ENCODE assay signal across 8 cellular contexts in genomic region chr19:58498316-58499020, GRCh38. TPM values are rescaled to one million over a fixed set of nuclear protein-coding genes. Genes with fewer than 3 reads are reported as not detected.
A peak's percentile ranks its signal among the peaks of the same experiment; 100 is the strongest.
DNase-seq lines count a peak whose midpoint lies in the region; ATAC-seq, FAIRE-seq and TF ChIP-seq lines count a peak whose summit lies in the region.

No MANE protein-coding gene starts in this region.

- H3K27ac ChIP-seq in ACC112 (ENCODE audit: low read depth, low read length) (no peak overlapping the region), mesodermal cell (ENCODE audit: low read depth, low read length, severe bottlenecking) (no peak overlapping the region)

- H3K79me2 ChIP-seq in ACC112 (ENCODE audit: control insufficient read depth, insufficient read depth, low read length, unreplicated experiment), result no peaks in the 10 kb centered on the region

- H3K4me3 ChIP-seq in ACC112 (ENCODE audit: low read depth, low read length), result peak overlapping the region; percentile 74
- peak overlapping the region; percentile 35 for H3K4me3 ChIP-seq in bronchial epithelial cell (ENCODE audit: low read depth, low read length)
- peak overlapping the region; percentile 58 for H3K4me3 ChIP-seq in mesodermal cell (ENCODE audit: extremely low read depth, insufficient read depth, low read length, poor library complexity, severe bottlenecking)

- 77 to 79% methylated on average over 17 to 20 of the region's 22 CpGs for WGBS in mesodermal cell (ENCODE audit: insufficient coverage in 2 of 2), 2 experiments

- TF ChIP-seq CTCF in bronchial epithelial cell (IDR thresholded peaks at IDR 0.05; ENCODE audit: insufficient read depth, low read length, severe bottlenecking), result no peak

- DNase-seq in bronchial epithelial cell (ENCODE audit: low read depth) (no peak), occipital lobe (lab: John Stamatoyannopoulos, UW) (no peak), NCI-H226 (no peak)

- H3K36me3 ChIP-seq in ACC112 (ENCODE audit: insufficient read depth, low read length) (no peaks in the 10 kb centered on the region), bronchial epithelial cell (ENCODE audit: control insufficient read depth, insufficient read depth, low read length) (no peaks in the 10 kb centered on the region), mesodermal cell (ENCODE audit: control insufficient read depth, insufficient read depth, low read length) (no peaks in the 10 kb centered on the region)

- no peaks in the 10 kb centered on the region for H3K27me3 ChIP-seq in ACC112 (ENCODE audit: insufficient read depth, low read length)
- H3K27me3 ChIP-seq in bronchial epithelial cell (ENCODE audit: control insufficient read depth, insufficient read depth, low read length), result no peaks in the 10 kb centered on the region

- H2AFZ ChIP-seq in ACC112 (ENCODE audit: low read length, unreplicated experiment), result peak overlapping the region; percentile 72

- no peaks in the 10 kb centered on the region for H3K9me3 ChIP-seq in mesodermal cell (ENCODE audit: control insufficient read depth, low read length)

- no peak for FAIRE-seq in bronchial epithelial cell (lab: Jason Lieb, UNC)

- H3K4me1 ChIP-seq in ACC112 (ENCODE audit: control insufficient read depth, insufficient read depth, low read length, unreplicated experiment), result no peaks in the 10 kb centered on the region
- peaks cover 3% of the 10 kb centered on the region for H3K4me1 ChIP-seq in mesodermal cell (ENCODE audit: control insufficient read depth, insufficient read depth, low read length, poor library complexity, severe bottlenecking)

- ATAC-seq in HG03039 (IDR thresholded peaks at IDR 0.05; ENCODE audit: unreplicated experiment) (peak; percentile 6), GM21447 (IDR thresholded peaks at IDR 0.05; ENCODE audit: unreplicated experiment) (no peak), HG03045 (IDR thresholded peaks at IDR 0.05; ENCODE audit: unreplicated experiment) (no peak)

RNA-seq across cellular contexts. Expression of gene SLC27A5, which starts 13.3 kb away (rescaled TPM):
- total RNA-seq in bronchial epithelial cell, result 11.1 and 28.8 TPM in 2 replicates
- 8.0 TPM for polyA plus RNA-seq in mesodermal cell (2013, experiment 1 of 2)
- polyA plus RNA-seq in mesodermal cell (2013, experiment 2 of 2), result 4.6 TPM
- 4.1 TPM for total RNA-seq in occipital lobe

RNA-seq across cellular contexts. Expression of gene ZBTB45, which starts 21.1 kb away (rescaled TPM):
- total RNA-seq in bronchial epithelial cell, result 3.4 and 5.1 TPM in 2 replicates
- polyA plus RNA-seq in mesodermal cell (2013, experiment 1 of 2), result 18.0 TPM
- polyA plus RNA-seq in mesodermal cell (2013, experiment 2 of 2), result 13.4 TPM
- 5.0 TPM for total RNA-seq in occipital lobe

RNA-seq across cellular contexts. Expression of gene ZNF446, which starts 22.3 kb away (rescaled TPM):
- total RNA-seq in bronchial epithelial cell, result 2.4 and 3.7 TPM in 2 replicates
- 9.1 TPM for polyA plus RNA-seq in mesodermal cell (2013, experiment 1 of 2)
- polyA plus RNA-seq in mesodermal cell (2013, experiment 2 of 2), result 8.2 TPM
- 7.5 TPM for total RNA-seq in occipital lobe

RNA-seq across cellular contexts. Expression of gene ZNF324, which starts 31.6 kb away (rescaled TPM):
- total RNA-seq in bronchial epithelial cell, result 9.7 and 10.5 TPM in 2 replicates
- 5.1 TPM for polyA plus RNA-seq in mesodermal cell (2013, experiment 1 of 2)
- polyA plus RNA-seq in mesodermal cell (2013, experiment 2 of 2), result 4.4 TPM
- total RNA-seq in occipital lobe, result 22.9 TPM

RNA-seq across cellular contexts. Expression of gene TRIM28, which starts 45.4 kb away (rescaled TPM):
- total RNA-seq in bronchial epithelial cell (270 and 277 TPM in 2 replicates), occipital lobe (276 TPM)
- 590 TPM for polyA plus RNA-seq in mesodermal cell (2013, experiment 1 of 2)
- polyA plus RNA-seq in mesodermal cell (2013, experiment 2 of 2), result 581 TPM
